Comparison of ENCODE assay signal across 20 cellular contexts in the genomic region with DNA sequence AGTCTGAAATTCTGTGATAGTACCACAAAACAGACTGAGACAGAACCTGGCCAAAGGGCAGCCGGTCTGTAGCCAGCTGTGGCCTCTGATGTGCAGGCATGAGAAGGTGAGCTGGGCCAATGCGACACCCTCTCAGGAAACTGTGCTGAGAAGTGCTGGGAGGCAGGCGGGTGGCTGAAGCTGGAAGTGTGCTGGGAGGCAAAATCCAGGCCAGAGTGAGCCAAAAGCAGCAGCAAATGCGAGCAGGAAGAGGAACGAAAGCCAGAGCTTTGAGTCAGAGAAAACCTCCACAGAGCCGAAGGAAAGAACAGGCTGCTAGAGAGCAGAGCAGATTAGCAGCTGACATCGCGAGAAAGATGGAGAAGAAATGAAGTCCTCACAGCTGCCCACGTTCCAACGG. TPM values are rescaled to one million over a fixed set of nuclear protein-coding genes. Genes with fewer than 3 reads are reported as not detected.
A peak's percentile ranks its signal among the peaks of the same experiment; 100 is the strongest.
DNase-seq lines count a peak whose midpoint lies in the region; ATAC-seq, FAIRE-seq and TF ChIP-seq lines count a peak whose summit lies in the region.
"Had no signal": no experiment of that assay in that cellular context is flagged by ENCODE, and none has a peak within 500 bp of the region (broad histone marks: within the 10 kb centered on the region; RNA-seq: fewer than 3 reads in every experiment).

No MANE protein-coding gene starts in this region.

- H3K4me2 ChIP-seq in trophoblast cell (ENCODE audit: low read length): no peak overlapping the region

- H3K79me1 ChIP-seq in trophoblast cell (ENCODE audit: low read length): peaks cover 3% of the 10 kb centered on the region

- no peak for TF ChIP-seq CTCF in activated CD8-positive, alpha-beta T cell treated with anti-CD3 and anti-CD28 coated beads for 36 hours (IDR thresholded peaks at IDR 0.05)
- no peak for TF ChIP-seq CTCF in Calu3 (IDR thresholded peaks at IDR 0.05; ENCODE audit: unreplicated experiment)

- FAIRE-seq in H54 (lab: Jason Lieb, UNC): no peak

- no peak overlapping the region for H4K91ac ChIP-seq in trophoblast cell (ENCODE audit: low read depth, low read length)

- peaks cover 23% of the 10 kb centered on the region for H3K36me3 Mint-ChIP-seq in activated CD8-positive, alpha-beta T cell treated with anti-CD3 and anti-CD28 coated beads for 36 hours (ENCODE audit: low read depth)
- H3K36me3 Mint-ChIP-seq in activated CD8-positive, alpha-beta T cell treated with anti-CD3 and anti-CD28 coated beads, Interleukin-2, amount 10 ng/mL, durations not matched to agents 7 days and 5 days (ENCODE audit: low read depth): peaks cover 49% of the 10 kb centered on the region
- peaks cover 91% of the 10 kb centered on the region for H3K36me3 Mint-ChIP-seq in dendritic cell treated with granulocyte-macrophage colony-stimulating factor and Interleukin-4, amounts not matched to agents 40 ng/mL and 50 ng/mL, for 4 days (ENCODE audit: low read depth)
- H3K36me3 Mint-ChIP-seq in Calu3 (ENCODE audit: insufficient read depth, unreplicated experiment): peaks cover 7% of the 10 kb centered on the region

- ATAC-seq in activated CD8-positive, alpha-beta T cell treated with anti-CD3 and anti-CD28 coated beads for 36 hours: no peak
- no peak for ATAC-seq in activated CD8-positive, alpha-beta T cell treated with anti-CD3 and anti-CD28 coated beads, Interleukin-2, amount 10 ng/mL, durations not matched to agents 7 days and 5 days
- ATAC-seq: PC-3 had no signal

- H3K4ac ChIP-seq in trophoblast cell (ENCODE audit: low read depth, low read length): no peak overlapping the region

- no peak overlapping the region for H2BK12ac ChIP-seq in trophoblast cell (ENCODE audit: low read length)

- no peak for TF ChIP-seq POLR2A in H54 (IDR thresholded peaks at IDR 0.05; ENCODE audit: low read depth, low read length)

- CTCF ChIA-PET in activated CD8-positive, alpha-beta T cell treated with anti-CD3 and anti-CD28 coated beads for 36 hours (lab: Charles Lee): no interaction called here
- CTCF ChIA-PET in activated CD8-positive, alpha-beta T cell treated with anti-CD3 and anti-CD28 coated beads, Interleukin-2, amount 10 ng/mL, durations not matched to agents 7 days and 5 days (lab: Charles Lee): interaction anchor here (1.5 kb wide), 1 partner anchor 14 kb away, joined by 5 read pairs; no protein-coding TSS in a partner anchor
- CTCF ChIA-PET in Calu3 (lab: Charles Lee): no interaction called here

- no peak overlapping the region for H3K9ac ChIP-seq in trophoblast cell (ENCODE audit: low read length)

- WGBS in trophoblast cell (ENCODE audit: extremely low coverage, insufficient coverage, insufficient read length): no CpG with 5 or more reads among the region's 10 CpGs

- H3K4me3 ChIP-seq in trophoblast cell (ENCODE audit: low read depth, low read length): no peak overlapping the region

- H3K14ac ChIP-seq in trophoblast cell (ENCODE audit: low read length): no peak overlapping the region

- H4K12ac ChIP-seq in trophoblast cell (ENCODE audit: low read depth, low read length): peak overlapping the region; percentile 70

- no peaks in the 10 kb centered on the region for H3K79me2 ChIP-seq in trophoblast cell (ENCODE audit: control insufficient read depth, insufficient read depth, low read length, poor library complexity)

- no peak overlapping the region for H2BK5ac ChIP-seq in trophoblast cell (ENCODE audit: low read depth, low read length, poor library complexity)

- peak overlapping the region; percentile 1 for H3K27ac ChIP-seq in trophoblast cell (ENCODE audit: low read depth, low read length)
- H3K27ac ChIP-seq: RWPE1 had no signal

- BruUV-seq in Calu3 (replicated peaks; lab: Mats Ljungman, UMichigan): no TSS peak

- H2BK120ac ChIP-seq in trophoblast cell (ENCODE audit: insufficient read depth, low read length, poor library complexity): no peak overlapping the region

- no peak overlapping the region for H3K23ac ChIP-seq in trophoblast cell (ENCODE audit: low read length)

- H3K9me3 Mint-ChIP-seq in activated CD8-positive, alpha-beta T cell treated with anti-CD3 and anti-CD28 coated beads for 36 hours: no peaks in the 10 kb centered on the region
- H3K9me3 Mint-ChIP-seq in activated CD8-positive, alpha-beta T cell treated with anti-CD3 and anti-CD28 coated beads, Interleukin-2, amount 10 ng/mL, durations not matched to agents 7 days and 5 days (ENCODE audit: insufficient read depth): no peaks in the 10 kb centered on the region
- no peaks in the 10 kb centered on the region for H3K9me3 Mint-ChIP-seq in dendritic cell treated with granulocyte-macrophage colony-stimulating factor and Interleukin-4, amounts not matched to agents 40 ng/mL and 50 ng/mL, for 4 days
- no peaks in the 10 kb centered on the region for H3K9me3 Mint-ChIP-seq in Calu3 (ENCODE audit: low read depth, unreplicated experiment)
- H3K9me3 Mint-ChIP-seq: CD4-positive, CD25-positive, alpha-beta regulatory T cell had no signal

- no peak overlapping the region for H2AK5ac ChIP-seq in trophoblast cell (ENCODE audit: low read length)

- H3K27ac Mint-ChIP-seq in activated CD8-positive, alpha-beta T cell treated with anti-CD3 and anti-CD28 coated beads for 36 hours: peak overlapping the region; percentile 25
- H3K27ac Mint-ChIP-seq in activated CD8-positive, alpha-beta T cell treated with anti-CD3 and anti-CD28 coated beads, Interleukin-2, amount 10 ng/mL, durations not matched to agents 7 days and 5 days: no peak overlapping the region
- peak overlapping the region; percentile 45 for H3K27ac Mint-ChIP-seq in dendritic cell treated with granulocyte-macrophage colony-stimulating factor and Interleukin-4, amounts not matched to agents 40 ng/mL and 50 ng/mL, for 4 days
- H3K27ac Mint-ChIP-seq in Calu3 (ENCODE audit: unreplicated experiment): no peak overlapping the region
- H3K27ac Mint-ChIP-seq: CD4-positive, CD25-positive, alpha-beta regulatory T cell had no signal

- H2AFZ ChIP-seq in trophoblast cell (ENCODE audit: insufficient read depth, low read length, poor library complexity): no peak overlapping the region

- no peaks in the 10 kb centered on the region for H3K27me3 Mint-ChIP-seq in activated CD8-positive, alpha-beta T cell treated with anti-CD3 and anti-CD28 coated beads for 36 hours
- no peaks in the 10 kb centered on the region for H3K27me3 Mint-ChIP-seq in activated CD8-positive, alpha-beta T cell treated with anti-CD3 and anti-CD28 coated beads, Interleukin-2, amount 10 ng/mL, durations not matched to agents 7 days and 5 days (ENCODE audit: low read depth)
- H3K27me3 Mint-ChIP-seq in dendritic cell treated with granulocyte-macrophage colony-stimulating factor and Interleukin-4, amounts not matched to agents 40 ng/mL and 50 ng/mL, for 4 days: no peaks in the 10 kb centered on the region
- no peaks in the 10 kb centered on the region for H3K27me3 Mint-ChIP-seq in Calu3 (ENCODE audit: unreplicated experiment)
- H3K27me3 Mint-ChIP-seq: CD4-positive, CD25-positive, alpha-beta regulatory T cell had no signal

- peaks cover 3% of the 10 kb centered on the region for H3K9me3 ChIP-seq in trophoblast cell (ENCODE audit: insufficient read depth, low read depth, low read length)
- H3K9me3 ChIP-seq: BE2C had no signal

- no peak for DNase-seq in activated CD8-positive, alpha-beta T cell treated with anti-CD3 and anti-CD28 coated beads for 36 hours
- no peak for DNase-seq in activated CD8-positive, alpha-beta T cell treated with anti-CD3 and anti-CD28 coated beads, Interleukin-2, amount 10 ng/mL, durations not matched to agents 7 days and 5 days
- DNase-seq in trophoblast cell (no peak), H54 (ENCODE audit: insufficient read length, low spot score) (no peak), Calu3 (no peak), cerebellar nuclear complex (lab: John Stamatoyannopoulos, UW) (no peak)
- DNase-seq: BE2C; CD4-positive, CD25-positive, alpha-beta regulatory T cell; COR-L47; GDM1; H7; KG1; NCI-H1417 treated with DMSO at 0.1 percent for 48 hours; NCI-H1930; NCI-H345; NCI-H524 treated with DMSO at 0.1 percent for 48 hours; PC-3 had no signal

- H3K36me3 ChIP-seq in trophoblast cell (ENCODE audit: control insufficient read depth in 1 of 2, insufficient read depth in 2 of 2, low read length in 2 of 2): peaks cover 41 to 60% of the 10 kb centered on the region in 2 experiments

- no peak overlapping the region for H3K4me3 Mint-ChIP-seq in activated CD8-positive, alpha-beta T cell treated with anti-CD3 and anti-CD28 coated beads for 36 hours
- H3K4me3 Mint-ChIP-seq in activated CD8-positive, alpha-beta T cell treated with anti-CD3 and anti-CD28 coated beads, Interleukin-2, amount 10 ng/mL, durations not matched to agents 7 days and 5 days: no peak overlapping the region
- H3K4me3 Mint-ChIP-seq in dendritic cell treated with granulocyte-macrophage colony-stimulating factor and Interleukin-4, amounts not matched to agents 40 ng/mL and 50 ng/mL, for 4 days: no peak overlapping the region
- no peak overlapping the region for H3K4me3 Mint-ChIP-seq in Calu3 (ENCODE audit: low read depth, unreplicated experiment)
- H3K4me3 Mint-ChIP-seq: CD4-positive, CD25-positive, alpha-beta regulatory T cell had no signal

- no peaks in the 10 kb centered on the region for H3K27me3 ChIP-seq in trophoblast cell (ENCODE audit: insufficient read depth, low read length)
- H3K27me3 ChIP-seq: BE2C had no signal

- POLR2A ChIA-PET in activated CD8-positive, alpha-beta T cell treated with anti-CD3 and anti-CD28 coated beads for 36 hours (lab: Charles Lee): interaction anchor here (0.9 kb wide), 1 partner anchor 11 kb away, joined by 4 read pairs; no protein-coding TSS in a partner anchor
- POLR2A ChIA-PET in activated CD8-positive, alpha-beta T cell treated with anti-CD3 and anti-CD28 coated beads, Interleukin-2, amount 10 ng/mL, durations not matched to agents 7 days and 5 days (lab: Charles Lee): interaction anchor here (1.1 kb wide), 1 partner anchor 117 kb away, joined by 3 read pairs; no protein-coding TSS in a partner anchor

- intact Hi-C loops in activated CD8-positive, alpha-beta T cell treated with anti-CD3 and anti-CD28 coated beads for 36 hours (cut with micrococcal nuclease): no loop called here
- intact Hi-C loops in dendritic cell treated with granulocyte-macrophage colony-stimulating factor and Interleukin-4, amounts not matched to agents 40 ng/mL and 50 ng/mL, for 4 days (cut with micrococcal nuclease): no loop called here
- intact Hi-C loops in Calu3 (cut with micrococcal nuclease; ENCODE audit: unreplicated experiment): no loop called here

- H3K18ac ChIP-seq in trophoblast cell (ENCODE audit: low read length): no peak overlapping the region

- no peak overlapping the region for H4K8ac ChIP-seq in trophoblast cell (ENCODE audit: low read depth, low read length)

- peaks cover 8% of the 10 kb centered on the region for H3K4me1 Mint-ChIP-seq in activated CD8-positive, alpha-beta T cell treated with anti-CD3 and anti-CD28 coated beads for 36 hours (ENCODE audit: low read depth)
- H3K4me1 Mint-ChIP-seq in activated CD8-positive, alpha-beta T cell treated with anti-CD3 and anti-CD28 coated beads, Interleukin-2, amount 10 ng/mL, durations not matched to agents 7 days and 5 days (ENCODE audit: low read depth): peaks cover 18% of the 10 kb centered on the region
- H3K4me1 Mint-ChIP-seq in dendritic cell treated with granulocyte-macrophage colony-stimulating factor and Interleukin-4, amounts not matched to agents 40 ng/mL and 50 ng/mL, for 4 days (ENCODE audit: low read depth): peaks cover 33% of the 10 kb centered on the region
- no peaks in the 10 kb centered on the region for H3K4me1 Mint-ChIP-seq in Calu3 (ENCODE audit: low read depth, unreplicated experiment)

- peaks cover 9 to 19% of the 10 kb centered on the region in 2 experiments for H3K4me1 ChIP-seq in trophoblast cell (ENCODE audit: control insufficient read depth in 1 of 2, insufficient read depth in 2 of 2, low read length in 2 of 2)
- H3K4me1 ChIP-seq: BE2C had no signal

RNA-seq across cellular contexts. Expression of a gene that starts 10.2 kb away (rescaled TPM):
- 10 to 100 TPM; 21.4 to 24.1 TPM for total RNA-seq in activated CD8-positive, alpha-beta T cell treated with anti-CD3 and anti-CD28 coated beads for 36 hours
- total RNA-seq in activated CD8-positive, alpha-beta T cell treated with anti-CD3 and anti-CD28 coated beads, Interleukin-2, amount 10 ng/mL, durations not matched to agents 7 days and 5 days: 10 to 100 TPM; 42.7 to 51.4 TPM
- 47.8 and 48.3 TPM in 2 replicates for polyA plus RNA-seq in trophoblast cell (2013)
- total RNA-seq in Calu3 (2022): 33.4 and 37.6 TPM in 2 replicates

RNA-seq across cellular contexts. Expression of a gene that starts 31.9 kb away (rescaled TPM):
- 100 to 1,000 TPM; 135 to 148 TPM for total RNA-seq in activated CD8-positive, alpha-beta T cell treated with anti-CD3 and anti-CD28 coated beads for 36 hours
- total RNA-seq in activated CD8-positive, alpha-beta T cell treated with anti-CD3 and anti-CD28 coated beads, Interleukin-2, amount 10 ng/mL, durations not matched to agents 7 days and 5 days: 100 to 1,000 TPM in 1 of 2 experiments, 10 to 100 TPM in 1; 90.4 to 101 TPM
- polyA plus RNA-seq in trophoblast cell (2013): 101 and 104 TPM in 2 replicates
- 70.1 TPM in 2 replicates for total RNA-seq in Calu3 (2022)

RNA-seq across cellular contexts. Expression of a gene that starts 41.5 kb away (rescaled TPM):
- not detected for total RNA-seq in activated CD8-positive, alpha-beta T cell treated with anti-CD3 and anti-CD28 coated beads for 36 hours
- not detected for total RNA-seq in activated CD8-positive, alpha-beta T cell treated with anti-CD3 and anti-CD28 coated beads, Interleukin-2, amount 10 ng/mL, durations not matched to agents 7 days and 5 days
- 174 and 178 TPM in 2 replicates for polyA plus RNA-seq in trophoblast cell (2013)
- total RNA-seq in Calu3 (2022): 0.50 and 1.2 TPM in 2 replicates
- total RNA-seq: A172; CD4-positive, CD25-positive, alpha-beta regulatory T cell had no signal
- polyA plus RNA-seq: CD4-positive, CD25-positive, alpha-beta regulatory T cell had no signal

Comparison
In these comparisons a context has a peak if more than half of its experiments do, and no peak if none do; other contexts are left out.
1. H3K27ac Mint-ChIP-seq: peak in activated CD8-positive, alpha-beta T cell treated with anti-CD3 and anti-CD28 coated beads for 36 hours (single experiment) and dendritic cell treated with granulocyte-macrophage colony-stimulating factor and Interleukin-4, amounts not matched to agents 40 ng/mL and 50 ng/mL, for 4 days (single experiment); none in activated CD8-positive, alpha-beta T cell treated with anti-CD3 and anti-CD28 coated beads, Interleukin-2, amount 10 ng/mL, durations not matched to agents 7 days and 5 days (single experiment) and Calu3 (single experiment).